Comparison of ENCODE assay signal across 21 cellular contexts in the genomic region with DNA sequence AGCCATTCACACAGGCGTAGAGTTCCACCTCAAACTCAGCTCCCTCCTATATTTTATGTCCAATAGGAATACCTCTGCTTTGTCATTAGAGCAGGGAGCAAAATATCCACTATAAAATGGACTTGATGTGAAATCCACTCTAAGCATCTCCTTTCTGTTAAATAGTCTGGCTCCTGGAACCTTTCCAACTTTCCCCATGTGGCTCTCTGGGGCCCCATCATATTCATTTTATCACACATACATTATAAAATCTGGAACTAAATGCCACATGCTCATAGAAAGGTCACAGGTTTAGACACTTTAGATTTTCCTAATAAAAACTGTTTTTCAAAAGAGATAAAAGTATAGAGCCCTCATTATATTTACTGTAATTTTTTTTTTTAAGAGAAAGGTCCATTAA.
"Had no signal": no experiment of that assay in that cellular context is flagged by ENCODE, and none has a peak within 500 bp of the region (broad histone marks: within the 10 kb centered on the region; RNA-seq: fewer than 3 reads in every experiment).

No MANE protein-coding gene starts in this region.

- H3K36me3 Mint-ChIP-seq: activated naive CD8-positive, alpha-beta T cell; brain; memory B cell; natural killer cell treated with Interleukin-12 subunit alpha and Interleukin-12 subunit beta and Interleukin-15 and Interleukin-18, amount 100 ng/mL, for 72 hours; stimulated activated naive B cell treated with anti-CD40 and anti-IgM and Interleukin-4, amounts not matched to agents 10 μg/mL and 1 μg/mL and 100 μg/mL, for 72 hours had no signal

- H3K27me3 Mint-ChIP-seq: activated naive CD8-positive, alpha-beta T cell; brain; memory B cell had no signal

- DNase-seq: activated B cell treated with CpG ODN at 0.5 μM for 24 hours; activated CD4-positive, alpha-beta T cell treated with anti-CD3 and anti-CD28 coated beads for 48 hours; activated CD8-positive, alpha-beta memory T cell treated with anti-CD3 and anti-CD28 coated beads, Interleukin-2, amount 50 U/mL, for 48 hours; activated gamma-delta T cell; activated T-cell treated with anti-CD3 and anti-CD28 coated beads, Interleukin-2, amount 50 U/mL, for 72 hours; amniotic stem cell; cortex of kidney; effector CD4-positive, alpha-beta T cell; foreskin melanocyte; left ventricle myocardium inferior; nucleus accumbens; stimulated activated CD4-positive, alpha-beta T cell treated with anti-CD3 and anti-CD28 coated beads, Interleukin-2, amount 100 ng/mL, for 48 hours; stimulated activated naive B cell treated with anti-CD40 and anti-IgM and Interleukin-4, amounts not matched to agents 10 μg/mL and 1 μg/mL and 100 μg/mL, for 72 hours; thyroid gland; uterus had no signal

- H3K4me1 ChIP-seq: right atrium auricular region, uterus had no signal

- H3K4me1 Mint-ChIP-seq: activated B cell treated with CpG ODN at 0.5 μM for 24 hours; central memory CD8-positive, alpha-beta T cell; memory B cell; stimulated activated naive B cell treated with anti-CD40 and anti-IgM and Interleukin-4, amounts not matched to agents 10 μg/mL and 1 μg/mL and 100 μg/mL, for 72 hours had no signal

- H3K36me3 ChIP-seq: right atrium auricular region, thyroid gland, uterus had no signal

- ATAC-seq: activated T-cell treated with anti-CD3 and anti-CD28 coated beads, Interleukin-2, amount 50 U/mL, for 72 hours; natural killer cell treated with Interleukin-12 subunit alpha and Interleukin-12 subunit beta and Interleukin-15 and Interleukin-18, amount 100 ng/mL, for 72 hours; stimulated activated naive B cell treated with anti-CD40 and anti-IgM and Interleukin-4, amounts not matched to agents 10 μg/mL and 1 μg/mL and 100 μg/mL, for 72 hours had no signal

- H3K27ac Mint-ChIP-seq: activated B cell treated with CpG ODN at 0.5 μM for 24 hours; activated naive CD8-positive, alpha-beta T cell; activated T-cell treated with anti-CD3 and anti-CD28 coated beads, Interleukin-2, amount 50 U/mL, for 72 hours; brain; memory B cell; natural killer cell treated with Interleukin-12 subunit alpha and Interleukin-12 subunit beta and Interleukin-15 and Interleukin-18, amount 100 ng/mL, for 72 hours; stimulated activated naive B cell treated with anti-CD40 and anti-IgM and Interleukin-4, amounts not matched to agents 10 μg/mL and 1 μg/mL and 100 μg/mL, for 72 hours had no signal

- H3K9me3 ChIP-seq: left ventricle myocardium inferior, right atrium auricular region, thyroid gland, uterus had no signal

- H3K4me3 Mint-ChIP-seq: activated B cell treated with CpG ODN at 0.5 μM for 24 hours; activated naive CD8-positive, alpha-beta T cell; activated T-cell treated with anti-CD3 and anti-CD28 coated beads, Interleukin-2, amount 50 U/mL, for 72 hours; brain; central memory CD8-positive, alpha-beta T cell; memory B cell; natural killer cell treated with Interleukin-12 subunit alpha and Interleukin-12 subunit beta and Interleukin-15 and Interleukin-18, amount 100 ng/mL, for 72 hours; stimulated activated naive B cell treated with anti-CD40 and anti-IgM and Interleukin-4, amounts not matched to agents 10 μg/mL and 1 μg/mL and 100 μg/mL, for 72 hours had no signal

- H3K9me3 Mint-ChIP-seq: activated B cell treated with CpG ODN at 0.5 μM for 24 hours; brain; central memory CD8-positive, alpha-beta T cell; memory B cell; natural killer cell treated with Interleukin-12 subunit alpha and Interleukin-12 subunit beta and Interleukin-15 and Interleukin-18, amount 100 ng/mL, for 72 hours had no signal

- H3K27me3 ChIP-seq: right atrium auricular region, thyroid gland, uterus had no signal

- H3K4me3 ChIP-seq: left ventricle myocardium inferior, right atrium auricular region, thyroid gland, uterus had no signal

- H3K27ac ChIP-seq: left ventricle myocardium inferior, right atrium auricular region, thyroid gland, uterus had no signal
